Comparison of ENCODE assay signal across 7 cellular contexts in genomic region chr15:33126559-33127290, GRCh38.
A peak's percentile ranks its signal among the peaks of the same experiment; 100 is the strongest.
DNase-seq lines count a peak whose midpoint lies in the region; ATAC-seq and TF ChIP-seq lines count a peak whose summit lies in the region.

No MANE protein-coding gene starts in this region.

- no peak for ATAC-seq in activated CD8-positive, alpha-beta T cell treated with anti-CD3 and anti-CD28 coated beads, Interleukin-2, amount 10 ng/mL, durations not matched to agents 7 days and 5 days
- ATAC-seq in esophagus mucosa (peak; percentile 41), HG03196 (IDR thresholded peaks at IDR 0.05; ENCODE audit: unreplicated experiment) (no peak)

- no peak for TF ChIP-seq CTCF in thyroid gland (IDR thresholded peaks at IDR 0.05)

- CTCF ChIA-PET in activated CD8-positive, alpha-beta T cell treated with anti-CD3 and anti-CD28 coated beads, Interleukin-2, amount 10 ng/mL, durations not matched to agents 7 days and 5 days (lab: Charles Lee): interaction anchor here (2.2 kb wide), 1 partner anchor 40 kb away, joined by 5 read pairs; no protein-coding TSS in a partner anchor

- no peaks in the 10 kb centered on the region for H3K36me3 Mint-ChIP-seq in activated CD8-positive, alpha-beta T cell treated with anti-CD3 and anti-CD28 coated beads, Interleukin-2, amount 10 ng/mL, durations not matched to agents 7 days and 5 days (ENCODE audit: low read depth)

- H3K27ac Mint-ChIP-seq in activated CD8-positive, alpha-beta T cell treated with anti-CD3 and anti-CD28 coated beads, Interleukin-2, amount 10 ng/mL, durations not matched to agents 7 days and 5 days: no peak overlapping the region

- 35 to 42% methylated on average over 13 of the region's 13 CpGs for WGBS in thyroid gland, 2 donors

- no peak for TF ChIP-seq POLR2A in thyroid gland (IDR thresholded peaks at IDR 0.05)

- H3K27ac ChIP-seq in thyroid gland: no peak overlapping the region

- no peak overlapping the region for H3K4me3 ChIP-seq in thyroid gland (replicated peaks in 1 of 3)

- no peaks in the 10 kb centered on the region for H3K9me3 Mint-ChIP-seq in activated CD8-positive, alpha-beta T cell treated with anti-CD3 and anti-CD28 coated beads, Interleukin-2, amount 10 ng/mL, durations not matched to agents 7 days and 5 days (ENCODE audit: insufficient read depth)

- intact Hi-C loops in thyroid gland (cut with DNase I): loop anchor here (5.0 kb wide), 1 partner anchor 39 kb away; no protein-coding TSS in a partner anchor

- peaks cover 2% of the 10 kb centered on the region for H3K27me3 Mint-ChIP-seq in activated CD8-positive, alpha-beta T cell treated with anti-CD3 and anti-CD28 coated beads, Interleukin-2, amount 10 ng/mL, durations not matched to agents 7 days and 5 days (ENCODE audit: low read depth)

- H3K4me1 ChIP-seq in thyroid gland: peaks cover 0 to 12% of the 10 kb centered on the region in 2 donors

- no peak overlapping the region for H3K4me3 Mint-ChIP-seq in activated CD8-positive, alpha-beta T cell treated with anti-CD3 and anti-CD28 coated beads, Interleukin-2, amount 10 ng/mL, durations not matched to agents 7 days and 5 days

- peaks cover 16% of the 10 kb centered on the region for H3K4me1 Mint-ChIP-seq in activated CD8-positive, alpha-beta T cell treated with anti-CD3 and anti-CD28 coated beads, Interleukin-2, amount 10 ng/mL, durations not matched to agents 7 days and 5 days (ENCODE audit: low read depth)

- DNase-seq in GOT3 (lab: John Stamatoyannopoulos, UW): peak; percentile 27
- peak; percentile 91 for DNase-seq in NCI-H345 (lab: John Stamatoyannopoulos, UW)
- peak; percentile 43 for DNase-seq in activated CD8-positive, alpha-beta T cell treated with anti-CD3 and anti-CD28 coated beads, Interleukin-2, amount 10 ng/mL, durations not matched to agents 7 days and 5 days
- peak; percentile 82 for DNase-seq in non-pigmented ciliary epithelial cell (ENCODE audit: low read depth)
- DNase-seq in thyroid gland: peak; percentile 69 to 76

- no peaks in the 10 kb centered on the region for H3K36me3 ChIP-seq in thyroid gland

- POLR2A ChIA-PET in activated CD8-positive, alpha-beta T cell treated with anti-CD3 and anti-CD28 coated beads, Interleukin-2, amount 10 ng/mL, durations not matched to agents 7 days and 5 days (lab: Charles Lee): no interaction called here

- no peaks in the 10 kb centered on the region for H3K27me3 ChIP-seq in thyroid gland

- no peaks in the 10 kb centered on the region for H3K9me3 ChIP-seq in thyroid gland

Comparison
In these comparisons a context has a peak if more than half of its experiments do, and no peak if none do; other contexts are left out.
1. DNase-seq: peak in every context shown above with its lines; median percentile 91 in NCI-H345; 82 in non-pigmented ciliary epithelial cell; 72 in thyroid gland; 43 in activated CD8-positive, alpha-beta T cell treated with anti-CD3 and anti-CD28 coated beads, Interleukin-2, amount 10 ng/mL, durations not matched to agents 7 days and 5 days; 27 in GOT3.